14 cellular contexts compared by ENCODE assay signal in the genomic region with DNA sequence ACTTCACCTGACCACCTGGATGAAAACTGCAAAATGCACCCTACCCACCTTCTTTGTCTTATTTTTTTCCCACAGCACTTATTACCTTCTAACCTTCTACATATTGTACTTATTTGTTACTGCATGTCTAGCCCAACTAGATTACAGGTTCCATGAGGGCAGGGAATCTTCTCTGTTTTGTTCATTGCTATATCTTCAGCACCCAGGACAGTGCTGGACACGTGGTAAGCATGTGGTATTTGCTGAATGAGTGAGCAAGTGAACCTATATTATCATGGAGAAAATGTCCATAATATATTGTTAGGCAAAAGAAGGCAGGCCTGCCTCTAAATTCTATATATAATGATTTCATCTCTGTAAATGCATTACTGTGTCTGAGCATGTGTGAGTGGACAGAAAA.
"Had no signal": no experiment of that assay in that cellular context is flagged by ENCODE, and none has a peak within 500 bp of the region (broad histone marks: within the 10 kb centered on the region; RNA-seq: fewer than 3 reads in every experiment).

No MANE protein-coding gene starts in this region.

- H3K9me3 Mint-ChIP-seq: activated T-cell treated with anti-CD3 and anti-CD28 coated beads, Interleukin-2, amount 50 U/mL, for 4 hours; memory B cell; nephron progenitor cell; type B pancreatic cell had no signal

- H3K27ac ChIP-seq: colonic mucosa, esophagus squamous epithelium, psoas muscle, sigmoid colon, suprapubic skin had no signal

- H3K27me3 Mint-ChIP-seq: memory B cell, type B pancreatic cell had no signal

- ATAC-seq: activated CD4-positive, CD25-positive, alpha-beta regulatory T cell treated with anti-CD3 and anti-CD28 coated beads, Interleukin-2, amount 50 U/mL, for 24 hours; activated T-cell treated with anti-CD3 and anti-CD28 coated beads, Interleukin-2, amount 50 U/mL, for 4 hours; psoas muscle; stimulated activated naive CD8-positive, alpha-beta T cell treated with anti-CD3 and anti-CD28 coated beads, Interleukin-15, Interleukin-2, amounts not matched to agents 100 U/mL and 50 U/mL, for 24 hours had no signal

- DNase-seq: activated CD4-positive, alpha-beta T cell treated with anti-CD3 and anti-CD28 coated beads, Interleukin-2, amount 50 U/mL, for 4 hours; activated T-cell treated with anti-CD3 and anti-CD28 coated beads, Interleukin-2, amount 50 U/mL, for 4 hours; colonic mucosa; esophagus squamous epithelium; foreskin fibroblast; nephron progenitor cell; psoas muscle; sigmoid colon; stimulated activated CD4-positive, alpha-beta T cell treated with anti-CD3 and anti-CD28 coated beads, Interleukin-2, amount 100 ng/mL, for 24 hours; stimulated activated naive CD8-positive, alpha-beta T cell treated with anti-CD3 and anti-CD28 coated beads, Interleukin-15, Interleukin-2, amounts not matched to agents 100 U/mL and 50 U/mL, for 24 hours had no signal

- H3K36me3 ChIP-seq: colonic mucosa, sigmoid colon, suprapubic skin had no signal

- H3K4me3 ChIP-seq: colonic mucosa, esophagus squamous epithelium, psoas muscle, sigmoid colon, suprapubic skin had no signal

- H3K27me3 ChIP-seq: colonic mucosa, esophagus squamous epithelium, sigmoid colon, suprapubic skin had no signal

- H3K4me1 Mint-ChIP-seq: nephron progenitor cell had no signal

- H3K27ac Mint-ChIP-seq: memory B cell, nephron progenitor cell, type B pancreatic cell had no signal

- H3K4me3 Mint-ChIP-seq: activated T-cell treated with anti-CD3 and anti-CD28 coated beads, Interleukin-2, amount 50 U/mL, for 4 hours; memory B cell; nephron progenitor cell; type B pancreatic cell had no signal

- H3K36me3 Mint-ChIP-seq: memory B cell had no signal

- H3K9me3 ChIP-seq: colonic mucosa, esophagus squamous epithelium, psoas muscle, sigmoid colon, suprapubic skin had no signal

- H3K4me1 ChIP-seq: colonic mucosa, psoas muscle, sigmoid colon, suprapubic skin had no signal
